Comparison of ENCODE assay signal across 8 cellular contexts in genomic region chrX:74422576-74423288, GRCh38. TPM values are rescaled to one million over a fixed set of nuclear protein-coding genes. Genes with fewer than 3 reads are reported as not detected.
A peak's percentile ranks its signal among the peaks of the same experiment; 100 is the strongest.
DNase-seq lines count a peak whose midpoint lies in the region; ATAC-seq and TF ChIP-seq lines count a peak whose summit lies in the region.

No MANE protein-coding gene starts in this region.

- peaks cover 0 to 76% (median 16%) of the 10 kb centered on the region in 45 donors for H3K27me3 ChIP-seq in dorsolateral prefrontal cortex

- TF ChIP-seq CTCF in dorsolateral prefrontal cortex (IDR thresholded peaks at IDR 0.05 in 54 of 56, conservative IDR thresholded peaks at IDR 0.05 in 2 of 56; ENCODE audit: low read depth in 1 of 56, partially characterized antibody in 56 of 56): peak in 24 of 56 donors; percentile 5 to 43 (median 24)

- peak overlapping the region; percentile 40 to 74 (median 59) for H3K4me3 ChIP-seq in dorsolateral prefrontal cortex

- ATAC-seq in GM21619 (IDR thresholded peaks at IDR 0.05; ENCODE audit: unreplicated experiment) (no peak), GM19023 (IDR thresholded peaks at IDR 0.05; ENCODE audit: unreplicated experiment) (no peak), HG02870 (IDR thresholded peaks at IDR 0.05; ENCODE audit: unreplicated experiment) (no peak)

- H3K27ac ChIP-seq in dorsolateral prefrontal cortex: peak overlapping the region in 54 of 59 donors; percentile 31 to 94 (median 80)

- intact Hi-C loops in dorsolateral prefrontal cortex (cut with DNase I): loop anchor here (2.0 to 10.0 kb wide), 3 partner anchors 40 to 192 kb away; partner anchors contain the start of gene RLIM (in 1 of the 2)

- peak; percentile 86 for DNase-seq in GM03348 (ENCODE audit: low spot score)
- peak; percentile 20 for DNase-seq in NCI-H526 treated with DMSO at 0.1 percent for 48 hours (lab: John Stamatoyannopoulos, UW)
- DNase-seq in dorsolateral prefrontal cortex: peak; percentile 29 to 68 (median 50)
- peak; percentile 78 for DNase-seq in left kidney (ENCODE audit: low read depth, low spot score)
- DNase-seq in stimulated activated CD8-positive, alpha-beta memory T cell treated with anti-CD3 and anti-CD28 coated beads, Interleukin-4, amount 100 ng/mL, for 48 hours: peak; percentile 26

RNA-seq across cellular contexts. Expression of gene SLC16A2, which starts 1.4 kb away (rescaled TPM):
- 10 to 100 TPM in 119 of 120 experiments, 1 to 10 TPM in 1; 9.2 to 23.2 (median 14.5) TPM for total RNA-seq in dorsolateral prefrontal cortex

Comparison
In these comparisons a context has a peak if more than half of its experiments do, and no peak if none do; other contexts are left out.
1. DNase-seq: peak in every context shown above with its lines; median percentile 86 in GM03348; 78 in left kidney; 50 in dorsolateral prefrontal cortex; 26 in stimulated activated CD8-positive, alpha-beta memory T cell treated with anti-CD3 and anti-CD28 coated beads, Interleukin-4, amount 100 ng/mL, for 48 hours; 20 in NCI-H526 treated with DMSO at 0.1 percent for 48 hours.